Comparison of ENCODE assay signal across 1 cellular context in genomic region chr17:5797447-5797846, GRCh38.
TF ChIP-seq lines count a peak whose summit lies in the region.

No MANE protein-coding gene starts in this region.

TF ChIP-seq in GM23338, 12 proteins besides CTCF, POLR2A, EP300 and RAD21 (continued from another document):
- TF ChIP-seq EZH2 (IDR thresholded peaks at IDR 0.05; ENCODE audit: low read depth, unreplicated experiment): no peak
- TF ChIP-seq, protein P1, sequence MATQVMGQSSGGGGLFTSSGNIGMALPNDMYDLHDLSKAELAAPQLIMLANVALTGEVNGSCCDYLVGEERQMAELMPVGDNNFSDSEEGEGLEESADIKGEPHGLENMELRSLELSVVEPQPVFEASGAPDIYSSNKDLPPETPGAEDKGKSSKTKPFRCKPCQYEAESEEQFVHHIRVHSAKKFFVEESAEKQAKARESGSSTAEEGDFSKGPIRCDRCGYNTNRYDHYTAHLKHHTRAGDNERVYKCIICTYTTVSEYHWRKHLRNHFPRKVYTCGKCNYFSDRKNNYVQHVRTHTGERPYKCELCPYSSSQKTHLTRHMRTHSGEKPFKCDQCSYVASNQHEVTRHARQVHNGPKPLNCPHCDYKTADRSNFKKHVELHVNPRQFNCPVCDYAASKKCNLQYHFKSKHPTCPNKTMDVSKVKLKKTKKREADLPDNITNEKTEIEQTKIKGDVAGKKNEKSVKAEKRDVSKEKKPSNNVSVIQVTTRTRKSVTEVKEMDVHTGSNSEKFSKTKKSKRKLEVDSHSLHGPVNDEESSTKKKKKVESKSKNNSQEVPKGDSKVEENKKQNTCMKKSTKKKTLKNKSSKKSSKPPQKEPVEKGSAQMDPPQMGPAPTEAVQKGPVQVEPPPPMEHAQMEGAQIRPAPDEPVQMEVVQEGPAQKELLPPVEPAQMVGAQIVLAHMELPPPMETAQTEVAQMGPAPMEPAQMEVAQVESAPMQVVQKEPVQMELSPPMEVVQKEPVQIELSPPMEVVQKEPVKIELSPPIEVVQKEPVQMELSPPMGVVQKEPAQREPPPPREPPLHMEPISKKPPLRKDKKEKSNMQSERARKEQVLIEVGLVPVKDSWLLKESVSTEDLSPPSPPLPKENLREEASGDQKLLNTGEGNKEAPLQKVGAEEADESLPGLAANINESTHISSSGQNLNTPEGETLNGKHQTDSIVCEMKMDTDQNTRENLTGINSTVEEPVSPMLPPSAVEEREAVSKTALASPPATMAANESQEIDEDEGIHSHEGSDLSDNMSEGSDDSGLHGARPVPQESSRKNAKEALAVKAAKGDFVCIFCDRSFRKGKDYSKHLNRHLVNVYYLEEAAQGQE (IDR thresholded peaks at IDR 0.05; ENCODE audit: unreplicated experiment): no peak
- TF ChIP-seq NANOG (IDR thresholded peaks at IDR 0.05; ENCODE audit: borderline replicate concordance): no peak
- no peak for TF ChIP-seq ZNF331 (CRISPR knock-in tag; IDR thresholded peaks at IDR 0.05; ENCODE audit: low read depth)
- no peak for TF ChIP-seq EZH2phosphoT487 (IDR thresholded peaks at IDR 0.05; ENCODE audit: unreplicated experiment)
- TF ChIP-seq STAT1 (IDR thresholded peaks at IDR 0.05; ENCODE audit: unreplicated experiment): no peak
- no peak for TF ChIP-seq ZNF462 (CRISPR knock-in tag; IDR thresholded peaks at IDR 0.05)
- TF ChIP-seq JUNB (IDR thresholded peaks at IDR 0.05; ENCODE audit: unreplicated experiment): no peak
